In the genomic region with DNA sequence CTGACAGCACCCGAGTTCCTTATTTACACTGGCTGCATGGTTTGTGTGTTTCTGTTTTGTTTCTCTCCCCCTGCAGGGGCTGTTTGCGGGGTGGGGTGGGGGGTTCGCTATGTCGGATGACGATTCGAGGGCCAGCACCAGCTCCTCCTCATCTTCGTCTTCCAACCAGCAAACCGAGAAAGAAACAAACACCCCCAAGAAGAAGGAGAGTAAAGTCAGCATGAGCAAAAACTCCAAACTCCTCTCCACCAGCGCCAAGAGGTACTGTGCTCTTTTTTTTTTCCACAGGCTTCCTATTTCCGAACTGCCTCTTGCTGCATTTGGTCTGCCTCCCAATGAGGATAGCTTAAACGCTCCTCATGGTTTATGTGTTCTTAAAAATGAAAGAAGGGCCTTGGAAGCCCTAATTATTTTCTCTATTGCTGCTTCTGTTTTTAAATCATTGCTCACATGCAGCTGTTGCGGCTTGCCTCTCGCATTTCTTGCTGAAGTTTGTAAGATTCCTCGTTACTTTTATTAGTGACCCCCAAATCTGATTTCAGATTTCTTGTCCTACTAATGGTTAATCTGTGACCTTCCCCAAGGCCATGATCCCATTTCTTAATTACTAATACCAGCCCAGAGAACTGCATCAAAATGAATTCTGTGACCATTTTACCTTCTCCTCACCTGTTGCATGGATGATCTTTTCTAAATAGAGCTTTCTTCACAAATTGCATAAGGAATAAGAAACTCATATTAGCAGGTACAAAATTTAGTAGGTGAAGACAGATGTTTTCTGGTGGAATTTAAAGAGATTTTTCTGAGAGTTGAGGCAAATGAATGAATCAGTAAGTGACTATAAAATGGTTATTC, we compare ENCODE assay signal across 8 cellular contexts. TPM values are rescaled to one million over a fixed set of nuclear protein-coding genes. Genes with fewer than 3 reads are reported as not detected.
DNase-seq lines count a peak whose midpoint lies in the region; ATAC-seq and TF ChIP-seq lines count a peak whose summit lies in the region.

No MANE protein-coding gene starts in this region.

- H3K9me3 ChIP-seq in ectodermal cell (ENCODE audit: control insufficient read depth, low read length) (no peaks in the 10 kb centered on the region), vagina (no peaks in the 10 kb centered on the region)

- no peak for DNase-seq in activated T-cell treated with anti-CD3 and anti-CD28 coated beads, Interleukin-2, amount 50 U/mL, for 24 hours
- no peak for DNase-seq in activated T-cell treated with anti-CD3 and anti-CD28 coated beads, Interleukin-2, amount 50 U/mL, for 48 hours
- DNase-seq in RKO (ENCODE audit: low spot score) = peak; percentile 60
- no peak for DNase-seq in mesothelial cell of epicardium (ENCODE audit: low spot score in 2 of 2, unreplicated experiment in 2 of 2)
- no peak for DNase-seq in vagina (ENCODE audit: extremely low spot score in 2 of 2)
- no peak for DNase-seq in NCI-H187 treated with DMSO at 0.1 percent for 48 hours (lab: John Stamatoyannopoulos, UW)

- intact Hi-C loops in vagina (cut with DNase I) = loop anchor here (2.0 to 10.0 kb wide), 2 partner anchors 59 to 603 kb away; a partner anchor contains a TSS

- peak overlapping the region; percentile 94 for H3K27ac Mint-ChIP-seq in activated T-cell treated with anti-CD3 and anti-CD28 coated beads, Interleukin-2, amount 50 U/mL, for 24 hours
- H3K27ac Mint-ChIP-seq in mesothelial cell of epicardium = peak overlapping the region; percentile 96

- H3K4me3 ChIP-seq in ectodermal cell (ENCODE audit: insufficient read depth, low read depth, low read length) (peak overlapping the region; percentile 83), vagina (peak overlapping the region; percentile 69 to 98)

- H3K27ac ChIP-seq in ectodermal cell (ENCODE audit: insufficient read depth, low read depth, low read length, poor library complexity, severe bottlenecking) = peak overlapping the region; percentile 53
- peak overlapping the region; percentile 92 for H3K27ac ChIP-seq in vagina

- TF ChIP-seq POLR2A in vagina (IDR thresholded peaks at IDR 0.05) = no peak

- H3K36me3 ChIP-seq in ectodermal cell (ENCODE audit: control insufficient read depth, insufficient read depth, low read length) (peaks cover 4% of the 10 kb centered on the region), vagina (no peaks in the 10 kb centered on the region)

- H3K4me1 Mint-ChIP-seq in activated T-cell treated with anti-CD3 and anti-CD28 coated beads, Interleukin-2, amount 50 U/mL, for 24 hours (ENCODE audit: low read depth) = peaks cover 59% of the 10 kb centered on the region
- peaks cover 58% of the 10 kb centered on the region for H3K4me1 Mint-ChIP-seq in mesothelial cell of epicardium

- H3K4me1 ChIP-seq in ectodermal cell (ENCODE audit: control insufficient read depth, insufficient read depth, low read length) (peaks cover 25% of the 10 kb centered on the region), vagina (peaks cover 54% of the 10 kb centered on the region)

- peaks cover 35% of the 10 kb centered on the region for H3K36me3 Mint-ChIP-seq in activated T-cell treated with anti-CD3 and anti-CD28 coated beads, Interleukin-2, amount 50 U/mL, for 24 hours (ENCODE audit: low read depth)
- H3K36me3 Mint-ChIP-seq in mesothelial cell of epicardium = peaks cover 3% of the 10 kb centered on the region

- TF ChIP-seq CTCF in mesothelial cell of epicardium (IDR thresholded peaks at IDR 0.05; ENCODE audit: unreplicated experiment) (no peak), vagina (IDR thresholded peaks at IDR 0.05) (no peak)

- H3K9me3 Mint-ChIP-seq in activated T-cell treated with anti-CD3 and anti-CD28 coated beads, Interleukin-2, amount 50 U/mL, for 24 hours = no peaks in the 10 kb centered on the region
- H3K9me3 Mint-ChIP-seq in mesothelial cell of epicardium = no peaks in the 10 kb centered on the region

- no peak for ATAC-seq in GM18511 (IDR thresholded peaks at IDR 0.05; ENCODE audit: unreplicated experiment)

- H3K27me3 ChIP-seq in ectodermal cell (ENCODE audit: control insufficient read depth, insufficient read depth, low read length, poor library complexity, severe bottlenecking) = no peaks in the 10 kb centered on the region
- no peaks in the 10 kb centered on the region for H3K27me3 ChIP-seq in vagina

- peaks cover 7% of the 10 kb centered on the region for H3K27me3 Mint-ChIP-seq in activated T-cell treated with anti-CD3 and anti-CD28 coated beads, Interleukin-2, amount 50 U/mL, for 24 hours
- H3K27me3 Mint-ChIP-seq in mesothelial cell of epicardium (ENCODE audit: low read depth) = no peaks in the 10 kb centered on the region

- peak overlapping the region; percentile 90 for H3K4me3 Mint-ChIP-seq in activated T-cell treated with anti-CD3 and anti-CD28 coated beads, Interleukin-2, amount 50 U/mL, for 24 hours
- H3K4me3 Mint-ChIP-seq in mesothelial cell of epicardium = peak overlapping the region; percentile 96

- 17 to 21% methylated on average over 9 to 14 of the region's 14 CpGs for WGBS in ectodermal cell, 2 experiments

RNA-seq across cellular contexts. Expression of a gene that starts 1.6 kb away (rescaled TPM):
- polyA plus RNA-seq in ectodermal cell (2013, experiment 1 of 4) = 171 TPM
- polyA plus RNA-seq in ectodermal cell (2013, experiment 2 of 4) = 173 TPM
- polyA plus RNA-seq in ectodermal cell (2013, experiment 3 of 4) = 159 TPM
- polyA plus RNA-seq in ectodermal cell (2013, experiment 4 of 4) = 183 TPM
- total RNA-seq in mesothelial cell of epicardium (89.9 to 93.3 TPM (median 90.4 TPM) in 3 replicates), vagina (124 TPM)
